ENCODE assay signal across 8 cellular contexts in genomic region chr7:39733881-39734571, GRCh38.
A peak's percentile ranks its signal among the peaks of the same experiment; 100 is the strongest.
DNase-seq lines count a peak whose midpoint lies in the region; ATAC-seq and TF ChIP-seq lines count a peak whose summit lies in the region.

No MANE protein-coding gene starts in this region.

- H3K27me3 Mint-ChIP-seq in activated CD8-positive, alpha-beta memory T cell treated with anti-CD3 and anti-CD28 coated beads, Interleukin-2, amount 10 ng/mL, durations not matched to agents 7 days and 5 days, result no peaks in the 10 kb centered on the region

- peak overlapping the region in 3 of 4 donors; percentile 79 to 81 (median 79) for H3K27ac ChIP-seq in gastroesophageal sphincter

- CTCF ChIA-PET in activated CD8-positive, alpha-beta memory T cell treated with anti-CD3 and anti-CD28 coated beads, Interleukin-2, amount 10 ng/mL, durations not matched to agents 7 days and 5 days (lab: Charles Lee), result interaction anchor here (1.7 to 20.2 kb wide), 4 partner anchors 12 to 401 kb away, joined by 5 to 316 read pairs (median 22); partner anchors contain the start of genes MPLKIP, RALA and SUGCT

- peaks cover 38% of the 10 kb centered on the region for H3K4me1 Mint-ChIP-seq in activated CD8-positive, alpha-beta memory T cell treated with anti-CD3 and anti-CD28 coated beads, Interleukin-2, amount 10 ng/mL, durations not matched to agents 7 days and 5 days

- peaks cover 0 to 34% (median 12%) of the 10 kb centered on the region in 3 donors for H3K4me1 ChIP-seq in gastroesophageal sphincter

- H3K36me3 ChIP-seq in gastroesophageal sphincter, result no peaks in the 10 kb centered on the region

- H3K9me3 Mint-ChIP-seq in activated CD8-positive, alpha-beta memory T cell treated with anti-CD3 and anti-CD28 coated beads, Interleukin-2, amount 10 ng/mL, durations not matched to agents 7 days and 5 days (ENCODE audit: low read depth), result no peaks in the 10 kb centered on the region

- 15 to 23% methylated on average over 6 to 8 of the region's 8 CpGs for WGBS in gastroesophageal sphincter (ENCODE audit: low coverage in 1 of 2), 2 donors

- no peak for ATAC-seq in activated CD8-positive, alpha-beta memory T cell treated with anti-CD3 and anti-CD28 coated beads, Interleukin-2, amount 10 ng/mL, durations not matched to agents 7 days and 5 days
- ATAC-seq in gastroesophageal sphincter (no peak), HG02759 (IDR thresholded peaks at IDR 0.05; ENCODE audit: unreplicated experiment) (no peak)

- TF ChIP-seq CTCF in gastroesophageal sphincter (IDR thresholded peaks at IDR 0.05) (no peak), retinal pigment epithelial cell (conservative IDR thresholded peaks at IDR 0.05; ENCODE audit: low read depth, low read length) (no peak)

- TF ChIP-seq POLR2A in gastroesophageal sphincter (IDR thresholded peaks at IDR 0.05), result no peak

- H3K4me3 ChIP-seq in gastroesophageal sphincter (peak overlapping the region; percentile 33 to 65), retinal pigment epithelial cell (ENCODE audit: low read length) (peak overlapping the region; percentile 65)

- H3K27ac Mint-ChIP-seq in activated CD8-positive, alpha-beta memory T cell treated with anti-CD3 and anti-CD28 coated beads, Interleukin-2, amount 10 ng/mL, durations not matched to agents 7 days and 5 days, result peak overlapping the region; percentile 95

- no peaks in the 10 kb centered on the region for H3K9me3 ChIP-seq in gastroesophageal sphincter

- DNase-seq in NCI-H2029 (lab: John Stamatoyannopoulos, UW) (peak; percentile 20), NCI-H2029 treated with DMSO at 0.1 percent for 48 hours (lab: John Stamatoyannopoulos, UW) (no peak), HT1080 (ENCODE audit: low read depth) (peak; percentile 62), retinal pigment epithelial cell (ENCODE audit: low read depth) (peak; percentile 91), germinal center (ENCODE audit: low spot score) (no peak)
- no peak for DNase-seq in activated CD8-positive, alpha-beta memory T cell treated with anti-CD3 and anti-CD28 coated beads, Interleukin-2, amount 10 ng/mL, durations not matched to agents 7 days and 5 days

- peak overlapping the region; percentile 76 for H3K4me3 Mint-ChIP-seq in activated CD8-positive, alpha-beta memory T cell treated with anti-CD3 and anti-CD28 coated beads, Interleukin-2, amount 10 ng/mL, durations not matched to agents 7 days and 5 days

- H3K27me3 ChIP-seq in gastroesophageal sphincter, result no peaks in the 10 kb centered on the region

- H3K36me3 Mint-ChIP-seq in activated CD8-positive, alpha-beta memory T cell treated with anti-CD3 and anti-CD28 coated beads, Interleukin-2, amount 10 ng/mL, durations not matched to agents 7 days and 5 days, result peaks cover 6% of the 10 kb centered on the region

- no peak for TF ChIP-seq EP300 in gastroesophageal sphincter (IDR thresholded peaks at IDR 0.05)

Comparison
In these comparisons a context has a peak if more than half of its experiments do, and no peak if none do; other contexts are left out.
1. DNase-seq: peak in NCI-H2029 (single experiment), HT1080 (single experiment) and retinal pigment epithelial cell (single experiment); none in NCI-H2029 treated with DMSO at 0.1 percent for 48 hours (single experiment), activated CD8-positive, alpha-beta memory T cell treated with anti-CD3 and anti-CD28 coated beads, Interleukin-2, amount 10 ng/mL, durations not matched to agents 7 days and 5 days (single experiment) and germinal center (single experiment).